In the genomic region with DNA sequence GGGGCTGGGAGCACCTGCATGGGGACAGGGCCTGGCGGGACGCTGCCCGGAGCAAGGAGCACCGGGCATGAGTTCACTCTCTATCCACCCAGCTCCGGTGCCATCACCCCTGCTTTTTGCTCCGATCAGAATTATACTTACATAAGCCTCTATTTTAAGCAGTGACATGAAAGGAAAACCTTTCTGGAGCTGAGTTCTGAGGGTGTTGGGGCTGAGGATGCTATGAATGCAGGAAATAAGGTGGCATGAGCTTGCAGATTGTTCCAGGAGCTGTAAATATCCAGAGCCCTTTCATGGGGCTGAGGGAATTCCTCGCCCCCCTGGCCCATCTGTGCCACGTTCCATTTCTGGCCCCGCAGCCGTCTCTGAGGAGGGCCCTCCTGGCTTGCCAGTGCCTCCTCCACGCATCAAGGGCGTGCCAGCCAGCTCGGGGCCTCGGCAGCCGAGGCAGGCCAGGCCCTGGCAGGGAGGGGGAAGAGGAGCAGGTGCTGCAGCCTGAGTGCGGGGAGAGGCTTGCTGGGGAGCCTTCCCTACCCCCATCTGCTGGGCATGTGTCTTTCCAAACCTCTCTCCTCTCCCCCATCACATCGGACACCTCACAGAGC, we compare ENCODE assay signal across 12 cellular contexts.
DNase-seq lines count a peak whose midpoint lies in the region; ATAC-seq and TF ChIP-seq lines count a peak whose summit lies in the region.
"Had no signal": no experiment of that assay in that cellular context is flagged by ENCODE, and none has a peak within 500 bp of the region (broad histone marks: within the 10 kb centered on the region; RNA-seq: fewer than 3 reads in every experiment).

No MANE protein-coding gene starts in this region.

- H3K4me2 ChIP-seq in neural cell (ENCODE audit: low read length): no peak overlapping the region
- H3K4me2 ChIP-seq: A549, KMS-11 had no signal

- peak overlapping the region; percentile 60 for H3K9ac ChIP-seq in neural cell (ENCODE audit: low read length)
- H3K9ac ChIP-seq: KMS-11 had no signal

- peak; percentile 24 for DNase-seq in NCI-H82 (lab: John Stamatoyannopoulos, UW)
- DNase-seq in NCI-H82 treated with DMSO at 0.1 percent for 48 hours (lab: John Stamatoyannopoulos, UW; ENCODE audit: unreplicated experiment): no peak
- DNase-seq in effector memory CD8-positive, alpha-beta T cell: no peak
- no peak for DNase-seq in type B pancreatic cell (ENCODE audit: extremely low spot score, unreplicated experiment)
- DNase-seq: activated CD8-positive, alpha-beta memory T cell treated with anti-CD3 and anti-CD28 coated beads, Interleukin-2, amount 10 ng/mL, durations not matched to agents 7 days and 5 days had no signal

- no peaks in the 10 kb centered on the region for H3F3A ChIP-seq in neural cell (ENCODE audit: insufficient read depth, low read length, poor library complexity, severe bottlenecking)

- no peak for TF ChIP-seq RAD21 in neural cell (conservative IDR thresholded peaks at IDR 0.05)

- ATAC-seq in effector memory CD8-positive, alpha-beta T cell (replicated peaks): no peak
- ATAC-seq in HG02642 (IDR thresholded peaks at IDR 0.05; ENCODE audit: poor library complexity, unreplicated experiment): no peak
- ATAC-seq in GM19023 (IDR thresholded peaks at IDR 0.05; ENCODE audit: unreplicated experiment): no peak
- no peak for ATAC-seq in GM21447 (IDR thresholded peaks at IDR 0.05; ENCODE audit: unreplicated experiment)
- ATAC-seq: activated CD8-positive, alpha-beta memory T cell treated with anti-CD3 and anti-CD28 coated beads, Interleukin-2, amount 10 ng/mL, durations not matched to agents 7 days and 5 days had no signal

- no peak for TF ChIP-seq CTCF in neural cell (IDR thresholded peaks at IDR 0.05; ENCODE audit: poor library complexity, severe bottlenecking)
- no peak for TF ChIP-seq CTCF in type B pancreatic cell (conservative IDR thresholded peaks at IDR 0.05)

- no peaks in the 10 kb centered on the region for H3K27me3 Mint-ChIP-seq in effector memory CD8-positive, alpha-beta T cell
- H3K27me3 Mint-ChIP-seq in type B pancreatic cell: no peaks in the 10 kb centered on the region
- H3K27me3 Mint-ChIP-seq: activated CD8-positive, alpha-beta memory T cell treated with anti-CD3 and anti-CD28 coated beads, Interleukin-2, amount 10 ng/mL, durations not matched to agents 7 days and 5 days had no signal

- H3K9me2 ChIP-seq in neural cell (ENCODE audit: insufficient read depth, low read length): no peaks in the 10 kb centered on the region

- no peak overlapping the region for H3K4me3 ChIP-seq in neural cell (ENCODE audit: low read length)
- H3K4me3 ChIP-seq: A549 had no signal

- H3K9me3 Mint-ChIP-seq in effector memory CD8-positive, alpha-beta T cell: no peaks in the 10 kb centered on the region
- no peaks in the 10 kb centered on the region for H3K9me3 Mint-ChIP-seq in type B pancreatic cell
- H3K9me3 Mint-ChIP-seq: T-helper 2 cell treated with Interferon-gamma antibody and Interleukin-4, amounts not matched to agents 5 μg/mL and 100 μg/mL, for 36 hours had no signal

- H3K79me2 ChIP-seq in neural cell (replicated peaks; ENCODE audit: insufficient read depth, low read length): no peaks in the 10 kb centered on the region

- peak overlapping the region; percentile 64 to 70 for H3K27ac Mint-ChIP-seq in effector memory CD8-positive, alpha-beta T cell
- H3K27ac Mint-ChIP-seq in type B pancreatic cell: peak overlapping the region; percentile 70
- H3K27ac Mint-ChIP-seq: activated CD8-positive, alpha-beta memory T cell treated with anti-CD3 and anti-CD28 coated beads, Interleukin-2, amount 10 ng/mL, durations not matched to agents 7 days and 5 days; T-helper 2 cell treated with Interferon-gamma antibody and Interleukin-4, amounts not matched to agents 5 μg/mL and 100 μg/mL, for 36 hours had no signal

- no peaks in the 10 kb centered on the region for H4K20me1 ChIP-seq in neural cell (ENCODE audit: insufficient read depth)

- no peaks in the 10 kb centered on the region for H3K36me3 ChIP-seq in neural cell (ENCODE audit: insufficient read depth, low read length)

- peak overlapping the region; percentile 90 for H3K27ac ChIP-seq in neural cell (ENCODE audit: low read length)
- H3K27ac ChIP-seq: KMS-11 had no signal

- TF ChIP-seq EP300 in neural cell (conservative IDR thresholded peaks at IDR 0.05; ENCODE audit: poor library complexity, severe bottlenecking): no peak

- no peaks in the 10 kb centered on the region for H3K27me3 ChIP-seq in neural cell (ENCODE audit: insufficient read depth, low read depth, low read length)

- H3K4me1 Mint-ChIP-seq in effector memory CD8-positive, alpha-beta T cell (ENCODE audit: low read depth in 2 of 2): peaks cover 0 to 7% of the 10 kb centered on the region in 2 donors
- H3K4me1 Mint-ChIP-seq in type B pancreatic cell (ENCODE audit: unreplicated experiment): peaks cover 45% of the 10 kb centered on the region

- peaks cover 26% of the 10 kb centered on the region for H3K36me3 Mint-ChIP-seq in effector memory CD8-positive, alpha-beta T cell (ENCODE audit: insufficient read depth)
- H3K36me3 Mint-ChIP-seq in type B pancreatic cell: no peaks in the 10 kb centered on the region

- H2AFZ ChIP-seq in neural cell (ENCODE audit: low read depth, low read length): no peak overlapping the region

- H3K4me3 Mint-ChIP-seq in effector memory CD8-positive, alpha-beta T cell: no peak overlapping the region
- no peak overlapping the region for H3K4me3 Mint-ChIP-seq in type B pancreatic cell
- H3K4me3 Mint-ChIP-seq: activated CD8-positive, alpha-beta memory T cell treated with anti-CD3 and anti-CD28 coated beads, Interleukin-2, amount 10 ng/mL, durations not matched to agents 7 days and 5 days; T-helper 2 cell treated with Interferon-gamma antibody and Interleukin-4, amounts not matched to agents 5 μg/mL and 100 μg/mL, for 36 hours had no signal

- H3K9me3 ChIP-seq in neural cell (ENCODE audit: low read length): no peaks in the 10 kb centered on the region
- H3K9me3 ChIP-seq: A549 had no signal

TF ChIP-seq in neural cell, 6 proteins besides CTCF, POLR2A, EP300 and RAD21:
- TF ChIP-seq SMC3 (conservative IDR thresholded peaks at IDR 0.05; ENCODE audit: poor library complexity) (no peak), MXI1 (conservative IDR thresholded peaks at IDR 0.05; ENCODE audit: poor library complexity, severe bottlenecking) (no peak), EZH2 (IDR thresholded peaks at IDR 0.05; ENCODE audit: borderline replicate concordance, insufficient read depth, low read length, poor library complexity, severe bottlenecking) (no peak), POLR2AphosphoS5 (IDR thresholded peaks at IDR 0.05) (no peak)
